Comparison of ENCODE assay signal across 23 cellular contexts in the genomic region with DNA sequence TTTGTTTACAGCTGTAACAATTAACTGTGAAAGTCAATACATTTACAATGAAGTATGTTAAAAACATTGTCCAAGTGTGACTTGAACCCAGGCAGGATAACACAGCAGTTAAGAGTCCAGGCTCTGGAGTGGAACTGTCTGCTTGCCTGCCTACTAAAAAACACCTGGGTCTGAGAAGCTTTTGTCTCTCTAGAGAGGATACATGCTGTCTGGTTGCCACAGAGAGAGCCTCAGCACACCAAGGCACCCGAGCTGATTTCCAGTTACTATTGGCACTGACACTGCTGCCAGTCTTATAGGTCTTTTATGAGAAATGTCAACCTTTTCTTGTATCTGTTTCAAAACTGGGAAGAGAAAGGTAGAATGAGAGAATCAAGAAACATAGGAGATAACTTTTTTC.
"Had no signal": no experiment of that assay in that cellular context is flagged by ENCODE, and none has a peak within 500 bp of the region (broad histone marks: within the 10 kb centered on the region; RNA-seq: fewer than 3 reads in every experiment).

No MANE protein-coding gene starts in this region.

- H3K4me1 ChIP-seq: Peyer's patch had no signal

- ATAC-seq: activated CD4-positive, alpha-beta T cell treated with anti-CD3 and anti-CD28 coated beads for 36 hours; activated T-helper 17 cell treated with anti-CD3 and anti-CD28 coated beads, Interleukin-2, amount 50 U/mL, for 72 hours had no signal

- H3K27ac Mint-ChIP-seq: activated CD4-positive, alpha-beta memory T cell treated with anti-CD3 and anti-CD28 coated beads, Interleukin-2, amount 10 ng/mL, durations not matched to agents 7 days and 5 days; activated CD4-positive, alpha-beta T cell treated with anti-CD3 and anti-CD28 coated beads for 36 hours; activated naive CD8-positive, alpha-beta T cell treated with anti-CD3 and anti-CD28 coated beads, Interleukin-2, amount 10 ng/mL, durations not matched to agents 7 days and 5 days; activated T-helper 17 cell treated with anti-CD3 and anti-CD28 coated beads, Interleukin-2, amount 50 U/mL, for 72 hours had no signal

- H3K4me3 Mint-ChIP-seq: activated CD4-positive, alpha-beta memory T cell treated with anti-CD3 and anti-CD28 coated beads, Interleukin-2, amount 10 ng/mL, durations not matched to agents 7 days and 5 days; activated CD4-positive, alpha-beta T cell treated with anti-CD3 and anti-CD28 coated beads for 36 hours; activated naive CD8-positive, alpha-beta T cell treated with anti-CD3 and anti-CD28 coated beads, Interleukin-2, amount 10 ng/mL, durations not matched to agents 7 days and 5 days; activated T-helper 17 cell treated with anti-CD3 and anti-CD28 coated beads, Interleukin-2, amount 50 U/mL, for 72 hours had no signal

- H3K36me3 Mint-ChIP-seq: activated naive CD8-positive, alpha-beta T cell treated with anti-CD3 and anti-CD28 coated beads, Interleukin-2, amount 10 ng/mL, durations not matched to agents 7 days and 5 days had no signal

- H3K27ac ChIP-seq: Peyer's patch, RWPE1, SJCRH30, VCaP had no signal

- H3K9me3 Mint-ChIP-seq: activated CD4-positive, alpha-beta memory T cell treated with anti-CD3 and anti-CD28 coated beads, Interleukin-2, amount 10 ng/mL, durations not matched to agents 7 days and 5 days; activated naive CD8-positive, alpha-beta T cell treated with anti-CD3 and anti-CD28 coated beads, Interleukin-2, amount 10 ng/mL, durations not matched to agents 7 days and 5 days; activated T-helper 17 cell treated with anti-CD3 and anti-CD28 coated beads, Interleukin-2, amount 50 U/mL, for 72 hours had no signal

- H3K4me3 ChIP-seq: Peyer's patch, SJCRH30 had no signal

- H3K4me2 ChIP-seq: SK-N-SH had no signal

- H3K36me3 ChIP-seq: Peyer's patch, SJCRH30 had no signal

- H3K9ac ChIP-seq: SK-N-SH had no signal

- H3K9me3 ChIP-seq: Peyer's patch, SJCRH30, SK-N-SH had no signal

- H3K27me3 ChIP-seq: Peyer's patch, SJCRH30 had no signal

- DNase-seq: activated CD4-positive, alpha-beta memory T cell treated with anti-CD3 and anti-CD28 coated beads, Interleukin-2, amount 10 ng/mL, durations not matched to agents 7 days and 5 days; activated CD4-positive, alpha-beta T cell treated with anti-CD3 and anti-CD28 coated beads for 36 hours; activated CD4-positive, alpha-beta T cell treated with anti-CD3 and anti-CD28 coated beads, Interleukin-2, amount 50 U/mL, for 1 hour; activated gamma-delta T cell; activated naive CD4-positive, alpha-beta T cell treated with anti-CD3 and anti-CD28 coated beads, Interleukin-2, amount 50 U/mL, for 16 hours; activated naive CD8-positive, alpha-beta T cell treated with anti-CD3 and anti-CD28 coated beads, Interleukin-2, amount 10 ng/mL, durations not matched to agents 7 days and 5 days; activated T-cell treated with anti-CD3 and anti-CD28 coated beads for 4 hours; activated T-cell treated with anti-CD3 and anti-CD28 coated beads, Interleukin-2, amount 50 U/mL, for 48 hours; aorta; central memory CD4-positive, alpha-beta T cell; MM.1S; NCI-H1105; NCI-H1436; NCI-H1694 treated with DMSO at 0.1 percent for 48 hours; NCI-H2029 treated with DMSO at 0.1 percent for 48 hours; Peyer's patch; Right ventricle myocardium superior; SJCRH30; SK-N-SH; T-helper 1 cell had no signal

- H3K4me1 Mint-ChIP-seq: activated CD4-positive, alpha-beta memory T cell treated with anti-CD3 and anti-CD28 coated beads, Interleukin-2, amount 10 ng/mL, durations not matched to agents 7 days and 5 days; activated CD4-positive, alpha-beta T cell treated with anti-CD3 and anti-CD28 coated beads for 36 hours; activated naive CD8-positive, alpha-beta T cell treated with anti-CD3 and anti-CD28 coated beads, Interleukin-2, amount 10 ng/mL, durations not matched to agents 7 days and 5 days; activated T-helper 17 cell treated with anti-CD3 and anti-CD28 coated beads, Interleukin-2, amount 50 U/mL, for 72 hours had no signal
